In the genomic region with DNA sequence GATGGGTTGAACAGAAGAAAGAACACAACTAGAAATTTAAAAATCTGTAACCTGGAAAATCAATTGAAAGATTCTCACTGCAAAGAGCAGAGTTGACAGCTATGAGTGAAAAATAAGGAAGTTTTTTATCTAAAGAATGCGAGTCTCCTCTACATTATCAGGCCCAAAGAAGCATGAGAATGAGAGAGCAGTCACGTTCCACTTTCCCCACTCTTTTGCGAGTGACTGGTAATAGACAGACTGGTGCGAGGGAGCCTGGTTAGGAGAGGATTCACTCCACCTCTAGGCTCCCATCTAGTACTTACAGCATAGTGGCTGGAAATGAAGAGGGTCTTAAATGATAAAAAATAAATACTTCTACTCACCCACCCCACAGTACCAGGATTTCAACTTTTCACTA, we compare ENCODE assay signal across 19 cellular contexts.
"Had no signal": no experiment of that assay in that cellular context is flagged by ENCODE, and none has a peak within 500 bp of the region (broad histone marks: within the 10 kb centered on the region; RNA-seq: fewer than 3 reads in every experiment).

No MANE protein-coding gene starts in this region.

- H3K4me3 Mint-ChIP-seq: activated CD4-positive, alpha-beta memory T cell treated with anti-CD3 and anti-CD28 coated beads, Interleukin-2, amount 10 ng/mL, durations not matched to agents 7 days and 5 days; activated CD4-positive, alpha-beta T cell treated with anti-CD3 and anti-CD28 coated beads, Interleukin-2, amount 10 ng/mL, durations not matched to agents 24 days and 14 days; activated naive CD4-positive, alpha-beta T cell treated with anti-CD3 and anti-CD28 coated beads, Interleukin-2, amount 10 ng/mL, durations not matched to agents 7 days and 5 days; naive B cell; stimulated activated naive CD8-positive, alpha-beta T cell treated with anti-CD3 and anti-CD28 coated beads, Interleukin-15, Interleukin-2, amounts not matched to agents 100 ng/mL and 50 ng/mL, for 24 hours had no signal

- ATAC-seq: activated CD4-positive, CD25-positive, alpha-beta regulatory T cell treated with anti-CD3 and anti-CD28 coated beads, Interleukin-2, amount 50 U/mL, for 24 hours; foreskin keratinocyte; left lobe of liver had no signal

- H3K36me3 ChIP-seq: spleen, suprapubic skin, tibial nerve, uterus had no signal

- H3K27me3 ChIP-seq: foreskin keratinocyte, spleen, suprapubic skin, tibial nerve, uterus had no signal

- H3K27me3 Mint-ChIP-seq: activated CD4-positive, alpha-beta memory T cell treated with anti-CD3 and anti-CD28 coated beads, Interleukin-2, amount 10 ng/mL, durations not matched to agents 7 days and 5 days; activated naive CD4-positive, alpha-beta T cell treated with anti-CD3 and anti-CD28 coated beads, Interleukin-2, amount 10 ng/mL, durations not matched to agents 7 days and 5 days; naive B cell; stimulated activated naive CD8-positive, alpha-beta T cell treated with anti-CD3 and anti-CD28 coated beads, Interleukin-15, Interleukin-2, amounts not matched to agents 100 ng/mL and 50 ng/mL, for 24 hours had no signal

- H3K9me3 Mint-ChIP-seq: activated CD4-positive, alpha-beta memory T cell treated with anti-CD3 and anti-CD28 coated beads, Interleukin-2, amount 10 ng/mL, durations not matched to agents 7 days and 5 days; activated CD4-positive, alpha-beta T cell treated with anti-CD3 and anti-CD28 coated beads, Interleukin-2, amount 10 ng/mL, durations not matched to agents 24 days and 14 days; activated naive CD4-positive, alpha-beta T cell treated with anti-CD3 and anti-CD28 coated beads, Interleukin-2, amount 10 ng/mL, durations not matched to agents 7 days and 5 days; naive B cell; stimulated activated naive CD8-positive, alpha-beta T cell treated with anti-CD3 and anti-CD28 coated beads, Interleukin-15, Interleukin-2, amounts not matched to agents 100 ng/mL and 50 ng/mL, for 24 hours had no signal

- H3K36me3 Mint-ChIP-seq: activated naive CD4-positive, alpha-beta T cell treated with anti-CD3 and anti-CD28 coated beads, Interleukin-2, amount 10 ng/mL, durations not matched to agents 7 days and 5 days; naive B cell had no signal

- H3K27ac Mint-ChIP-seq: activated CD4-positive, alpha-beta memory T cell treated with anti-CD3 and anti-CD28 coated beads, Interleukin-2, amount 10 ng/mL, durations not matched to agents 7 days and 5 days; activated CD4-positive, alpha-beta T cell treated with anti-CD3 and anti-CD28 coated beads, Interleukin-2, amount 10 ng/mL, durations not matched to agents 24 days and 14 days; activated naive CD4-positive, alpha-beta T cell treated with anti-CD3 and anti-CD28 coated beads, Interleukin-2, amount 10 ng/mL, durations not matched to agents 7 days and 5 days; naive B cell; stimulated activated naive CD8-positive, alpha-beta T cell treated with anti-CD3 and anti-CD28 coated beads, Interleukin-15, Interleukin-2, amounts not matched to agents 100 ng/mL and 50 ng/mL, for 24 hours had no signal

- H3K4me3 ChIP-seq: lung, spleen, suprapubic skin, tibial nerve, uterus had no signal

- H3K4me1 ChIP-seq: foreskin keratinocyte, suprapubic skin, uterus had no signal

- DNase-seq: activated CD4-positive, alpha-beta memory T cell treated with anti-CD3 and anti-CD28 coated beads, Interleukin-2, amount 10 ng/mL, durations not matched to agents 7 days and 5 days; activated CD4-positive, alpha-beta T cell treated with anti-CD3 and anti-CD28 coated beads, Interleukin-2, amount 10 ng/mL, durations not matched to agents 24 days and 14 days; activated effector memory CD4-positive, alpha-beta T cell treated with anti-CD3 and anti-CD28 coated beads, Interleukin-2, amount 50 U/mL, for 16 hours; activated naive CD4-positive, alpha-beta T cell treated with anti-CD3 and anti-CD28 coated beads, Interleukin-2, amount 10 ng/mL, durations not matched to agents 7 days and 5 days; dermis blood vessel endothelial cell; effector CD8-positive, alpha-beta T cell; foreskin keratinocyte; naive B cell; spleen; stimulated activated CD4-positive, alpha-beta T cell treated with anti-CD3 and anti-CD28 coated beads, Interleukin-4, amount 100 ng/mL, for 24 hours; T-helper 1 cell; T-helper 9 cell; uterus had no signal

- H3K9me3 ChIP-seq: spleen, suprapubic skin, tibial nerve, uterus had no signal

- H3K27ac ChIP-seq: foreskin keratinocyte, spleen, suprapubic skin, uterus had no signal
